In the genomic region with DNA sequence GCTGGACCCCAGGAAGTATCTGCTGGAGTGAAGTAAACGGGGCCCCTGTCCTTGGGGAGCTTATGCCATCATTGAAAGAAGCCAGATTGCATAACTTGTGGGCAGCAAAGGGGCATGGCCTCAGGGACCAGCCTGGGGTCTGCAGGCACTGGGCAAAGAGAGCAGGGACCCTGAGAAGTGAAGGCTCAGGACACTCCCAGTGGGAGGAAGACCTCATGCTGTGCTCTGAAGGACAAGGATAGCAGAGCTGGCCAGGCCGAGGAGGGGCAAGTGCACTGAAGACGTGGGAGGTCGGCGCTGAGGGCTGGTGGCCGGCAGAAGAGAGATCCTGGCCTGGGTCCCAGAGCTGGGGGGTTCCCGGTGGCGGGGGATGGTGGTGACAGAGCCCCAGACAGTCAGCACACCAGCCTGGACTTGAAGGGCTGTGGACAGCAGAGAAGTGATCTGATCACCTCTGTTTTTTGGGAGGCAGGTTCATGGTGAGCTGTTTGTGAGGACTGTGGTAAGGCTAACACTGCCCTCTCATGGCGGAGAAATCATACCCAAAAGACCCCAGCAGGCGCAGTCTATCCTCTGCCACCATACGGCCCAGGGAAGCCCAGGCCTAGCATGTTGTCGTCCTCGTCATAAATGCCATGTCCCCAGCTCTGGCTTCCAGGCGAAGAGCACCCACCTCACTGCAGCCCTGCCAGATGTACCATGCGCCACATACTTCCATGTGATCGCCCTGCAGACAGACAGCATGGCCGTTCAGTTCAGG, we compare ENCODE assay signal across 8 cellular contexts. TPM values are rescaled to one million over a fixed set of nuclear protein-coding genes. Genes with fewer than 3 reads are reported as not detected.
DNase-seq lines count a peak whose midpoint lies in the region; ATAC-seq, FAIRE-seq and TF ChIP-seq lines count a peak whose summit lies in the region.

No MANE protein-coding gene starts in this region.

- no peaks in the 10 kb centered on the region for H3K36me3 Mint-ChIP-seq in astrocyte (ENCODE audit: low read depth, unreplicated experiment)

- peaks cover 3% of the 10 kb centered on the region for H3K27me3 Mint-ChIP-seq in astrocyte (ENCODE audit: low read depth, unreplicated experiment)

- H3K4me1 ChIP-seq in astrocyte (ENCODE audit: insufficient read depth, low read length), result peaks cover 17% of the 10 kb centered on the region

- no peaks in the 10 kb centered on the region for H3K36me3 ChIP-seq in astrocyte (ENCODE audit: insufficient read depth, low read length)

- peak; percentile 27 for TF ChIP-seq CTCF in astrocyte (IDR thresholded peaks at IDR 0.05; ENCODE audit: insufficient read depth, low read depth, low read length)

- H3K27ac ChIP-seq in astrocyte (ENCODE audit: low read depth, low read length), result no peak overlapping the region

- no peaks in the 10 kb centered on the region for H3K9me3 ChIP-seq in astrocyte (ENCODE audit: insufficient read depth, low read depth, low read length)

- H3K4me1 Mint-ChIP-seq in astrocyte (ENCODE audit: low read depth, unreplicated experiment), result peaks cover 19% of the 10 kb centered on the region

- no peaks in the 10 kb centered on the region for H3K27me3 ChIP-seq in astrocyte (ENCODE audit: insufficient read depth, low read length)

- H3K79me2 ChIP-seq in astrocyte (ENCODE audit: insufficient read depth, low read length), result no peaks in the 10 kb centered on the region

- peak overlapping the region; percentile 21 for H2AFZ ChIP-seq in astrocyte (ENCODE audit: low read depth, low read length)

- no peak overlapping the region for H3K4me3 ChIP-seq in astrocyte (ENCODE audit: insufficient read depth, low read depth, low read length)

- H3K4me2 ChIP-seq in astrocyte (ENCODE audit: low read length), result peak overlapping the region; percentile 50

- no peak for FAIRE-seq in astrocyte (lab: Jason Lieb, UNC)

- no peaks in the 10 kb centered on the region for H3K9me3 Mint-ChIP-seq in astrocyte (ENCODE audit: unreplicated experiment)

- DNase-seq in DMS153 treated with DMSO at 0.1 percent for 48 hours (lab: John Stamatoyannopoulos, UW; ENCODE audit: unreplicated experiment), result peak; percentile 1
- no peak for DNase-seq in DMS153 (lab: John Stamatoyannopoulos, UW)
- DNase-seq in MV-4-11 (lab: John Stamatoyannopoulos, UW), result peak; percentile 36
- DNase-seq in astrocyte (ENCODE audit: low read depth), result peak; percentile 34
- peak; percentile 62 for DNase-seq in left lobe of liver (ENCODE audit: low spot score)
- DNase-seq in stimulated activated CD4-positive, alpha-beta T cell treated with anti-CD3 and anti-CD28 coated beads, Interleukin-2, amount 100 ng/mL, for 24 hours, result no peak
- DNase-seq in NCI-H146 (lab: John Stamatoyannopoulos, UW), result no peak
- DNase-seq in activated gamma-delta T cell (lab: John Stamatoyannopoulos, UW), result no peak

- no peaks in the 10 kb centered on the region for H4K20me1 ChIP-seq in astrocyte (ENCODE audit: insufficient read depth, low read length)

- peak overlapping the region; percentile 23 for H3K9ac ChIP-seq in astrocyte (ENCODE audit: low read length)

- no peak overlapping the region for H3K4me3 Mint-ChIP-seq in astrocyte (ENCODE audit: unreplicated experiment)

- peak; percentile 87 for ATAC-seq in left lobe of liver

- H3K27ac Mint-ChIP-seq in astrocyte (ENCODE audit: unreplicated experiment), result no peak overlapping the region

RNA-seq across cellular contexts. Expression of gene CNP, which starts 7.1 kb away (rescaled TPM):
- total RNA-seq in astrocyte (169 and 177 TPM in 2 replicates), left lobe of liver (31.4 TPM)

RNA-seq across cellular contexts. Expression of gene ODAD4, which starts 29.1 kb away (rescaled TPM):
- total RNA-seq in astrocyte, result 0.98 and 1.1 TPM in 2 replicates
- 0.30 TPM for total RNA-seq in left lobe of liver

RNA-seq across cellular contexts. Expression of gene ACLY, which starts 40.8 kb away (rescaled TPM):
- 296 and 326 TPM in 2 replicates for total RNA-seq in astrocyte
- total RNA-seq in left lobe of liver, result 20.9 TPM

RNA-seq across cellular contexts. Expression of gene DNAJC7, which starts 57.7 kb away (rescaled TPM):
- total RNA-seq in astrocyte (82.9 and 96.0 TPM in 2 replicates), left lobe of liver (33.2 TPM)

Comparison
In these comparisons a context has a peak if more than half of its experiments do, and no peak if none do; other contexts are left out.
1. DNase-seq: peak in DMS153 treated with DMSO at 0.1 percent for 48 hours (single experiment), MV-4-11 (single experiment), astrocyte (single experiment) and left lobe of liver (single experiment); none in DMS153 (single experiment), stimulated activated CD4-positive, alpha-beta T cell treated with anti-CD3 and anti-CD28 coated beads, Interleukin-2, amount 100 ng/mL, for 24 hours (0 of 2), NCI-H146 (single experiment) and activated gamma-delta T cell (single experiment).
2. RNA of gene ACLY, which starts 40.8 kb away (total RNA-seq): 296 to 326 TPM in astrocyte; 20.9 TPM in left lobe of liver (single experiment); every median in the first group is over 10 times any median in the second.